In the genomic region with DNA sequence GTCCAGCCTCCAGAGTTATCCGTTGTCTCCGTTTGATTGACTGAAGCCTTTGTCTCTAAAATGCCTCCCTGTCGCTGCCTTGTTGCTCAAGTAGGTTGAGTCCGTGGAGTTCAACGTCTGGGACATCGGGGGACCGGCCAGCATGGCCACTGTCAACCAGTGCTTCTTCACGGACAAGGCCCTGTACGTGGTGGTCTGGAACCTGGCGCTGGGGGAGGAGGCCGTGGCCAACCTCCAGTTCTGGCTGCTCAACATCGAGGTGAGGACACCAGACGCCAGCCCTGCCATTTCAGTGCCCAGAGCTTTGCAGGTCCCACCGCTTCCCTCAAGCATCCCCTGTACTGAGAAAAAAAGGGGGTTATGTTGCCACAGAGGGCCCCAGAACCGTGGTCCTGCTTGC, we compare ENCODE assay signal across 17 cellular contexts.
DNase-seq lines count a peak whose midpoint lies in the region; TF ChIP-seq lines count a peak whose summit lies in the region.
"Had no signal": no experiment of that assay in that cellular context is flagged by ENCODE, and none has a peak within 500 bp of the region (broad histone marks: within the 10 kb centered on the region; RNA-seq: fewer than 3 reads in every experiment).

No MANE protein-coding gene starts in this region.

- H3K27ac Mint-ChIP-seq in activated CD4-positive, alpha-beta memory T cell treated with anti-CD3 and anti-CD28 coated beads, Interleukin-2, amount 10 ng/mL, durations not matched to agents 7 days and 5 days, result no peak overlapping the region
- no peak overlapping the region for H3K27ac Mint-ChIP-seq in activated CD4-positive, alpha-beta memory T cell treated with anti-CD3 and anti-CD28 coated beads for 36 hours
- H3K27ac Mint-ChIP-seq: activated T-cell treated with anti-CD3 and anti-CD28 coated beads, Interleukin-2, amount 50 U/mL, for 72 hours; dendritic cell treated with granulocyte-macrophage colony-stimulating factor and Interleukin-4, amounts not matched to agents 40 ng/mL and 50 ng/mL, for 4 days; T-helper 1 cell treated with Interleukin-12 subunit alpha and Interleukin-12 subunit beta and Interleukin-4 antibody, amounts not matched to agents 30 μg/mL and 1 μg/mL, for 36 hours had no signal

- DNase-seq in activated CD4-positive, alpha-beta memory T cell treated with anti-CD3 and anti-CD28 coated beads, Interleukin-2, amount 10 ng/mL, durations not matched to agents 7 days and 5 days, result peak; percentile 8
- DNase-seq in activated CD4-positive, alpha-beta memory T cell treated with anti-CD3 and anti-CD28 coated beads for 36 hours, result no peak
- DNase-seq in left ventricle myocardium inferior (no peak), transverse colon (peak; percentile 5), GOT3 (lab: John Stamatoyannopoulos, UW) (no peak), NK-92 (lab: John Stamatoyannopoulos, UW; ENCODE audit: unreplicated experiment) (no peak)
- no peak for DNase-seq in activated CD4-positive, CD25-positive, alpha-beta regulatory T cell treated with anti-CD3 and anti-CD28 coated beads, Interleukin-2, amount 50 U/mL, for 72 hours
- DNase-seq: 8988T; activated T-cell treated with anti-CD3 and anti-CD28 coated beads, Interleukin-2, amount 50 U/mL, for 72 hours; CD4-positive, alpha-beta memory T cell; MM.1S; RPMI8226; trophoblast cell had no signal

- TF ChIP-seq CTCF in left ventricle myocardium inferior (IDR thresholded peaks at IDR 0.05; ENCODE audit: borderline replicate concordance) (no peak), transverse colon (IDR thresholded peaks at IDR 0.05) (no peak)

- no peaks in the 10 kb centered on the region for H3K4me1 Mint-ChIP-seq in activated CD4-positive, alpha-beta memory T cell treated with anti-CD3 and anti-CD28 coated beads, Interleukin-2, amount 10 ng/mL, durations not matched to agents 7 days and 5 days
- H3K4me1 Mint-ChIP-seq in activated CD4-positive, alpha-beta memory T cell treated with anti-CD3 and anti-CD28 coated beads for 36 hours (ENCODE audit: low read depth), result no peaks in the 10 kb centered on the region
- H3K4me1 Mint-ChIP-seq: CD4-positive, alpha-beta memory T cell had no signal

- CTCF ChIA-PET in activated CD4-positive, alpha-beta memory T cell treated with anti-CD3 and anti-CD28 coated beads, Interleukin-2, amount 10 ng/mL, durations not matched to agents 7 days and 5 days (lab: Charles Lee), result no interaction called here
- CTCF ChIA-PET in activated CD4-positive, alpha-beta memory T cell treated with anti-CD3 and anti-CD28 coated beads for 36 hours (lab: Charles Lee), result no interaction called here

- H3K27me3 ChIP-seq in left ventricle myocardium inferior (ENCODE audit: low read depth), result no peaks in the 10 kb centered on the region
- H3K27me3 ChIP-seq in neuron (ENCODE audit: insufficient read depth, low read length), result no peaks in the 10 kb centered on the region
- H3K27me3 ChIP-seq in transverse colon, result no peaks in the 10 kb centered on the region

- peaks cover 37% of the 10 kb centered on the region for H3K4me1 ChIP-seq in left ventricle myocardium inferior
- H3K4me1 ChIP-seq in neuron (ENCODE audit: insufficient read depth, low read length), result peaks cover 20% of the 10 kb centered on the region
- no peaks in the 10 kb centered on the region for H3K4me1 ChIP-seq in transverse colon
- H3K4me1 ChIP-seq: parathyroid adenoma had no signal

- H2AFZ ChIP-seq in neuron (ENCODE audit: low read depth, low read length), result peak overlapping the region; percentile 23
- H2AFZ ChIP-seq: parathyroid adenoma had no signal

- H3K27me3 Mint-ChIP-seq in activated CD4-positive, alpha-beta memory T cell treated with anti-CD3 and anti-CD28 coated beads, Interleukin-2, amount 10 ng/mL, durations not matched to agents 7 days and 5 days, result peaks cover 9% of the 10 kb centered on the region
- H3K27me3 Mint-ChIP-seq in activated CD4-positive, alpha-beta memory T cell treated with anti-CD3 and anti-CD28 coated beads for 36 hours, result peaks cover 4% of the 10 kb centered on the region

- H3K27ac ChIP-seq in left ventricle myocardium inferior (replicated peaks) (peak overlapping the region; percentile 79), transverse colon (peak overlapping the region; percentile 51 to 74 (median 70))
- H3K27ac ChIP-seq: parathyroid adenoma had no signal

- 95 to 100% methylated on average over 3 to 15 of the region's 15 CpGs for WGBS in transverse colon (ENCODE audit: low coverage in 1 of 2), 2 donors

- H3K9me3 ChIP-seq in left ventricle myocardium inferior (replicated peaks) (no peaks in the 10 kb centered on the region), neuron (ENCODE audit: low read length) (no peaks in the 10 kb centered on the region), transverse colon (no peaks in the 10 kb centered on the region)

- POLR2A ChIA-PET in activated CD4-positive, alpha-beta memory T cell treated with anti-CD3 and anti-CD28 coated beads, Interleukin-2, amount 10 ng/mL, durations not matched to agents 7 days and 5 days (lab: Charles Lee), result no interaction called here
- POLR2A ChIA-PET in activated CD4-positive, alpha-beta memory T cell treated with anti-CD3 and anti-CD28 coated beads for 36 hours (lab: Charles Lee), result no interaction called here

- no peaks in the 10 kb centered on the region for H3K9me3 Mint-ChIP-seq in activated CD4-positive, alpha-beta memory T cell treated with anti-CD3 and anti-CD28 coated beads, Interleukin-2, amount 10 ng/mL, durations not matched to agents 7 days and 5 days
- no peaks in the 10 kb centered on the region for H3K9me3 Mint-ChIP-seq in activated CD4-positive, alpha-beta memory T cell treated with anti-CD3 and anti-CD28 coated beads for 36 hours
- H3K9me3 Mint-ChIP-seq: activated T-cell treated with anti-CD3 and anti-CD28 coated beads, Interleukin-2, amount 50 U/mL, for 72 hours; CD4-positive, alpha-beta memory T cell; dendritic cell treated with granulocyte-macrophage colony-stimulating factor and Interleukin-4, amounts not matched to agents 40 ng/mL and 50 ng/mL, for 4 days; T-helper 1 cell treated with Interleukin-12 subunit alpha and Interleukin-12 subunit beta and Interleukin-4 antibody, amounts not matched to agents 30 μg/mL and 1 μg/mL, for 36 hours had no signal

- intact Hi-C loops in activated CD4-positive, alpha-beta memory T cell treated with anti-CD3 and anti-CD28 coated beads for 36 hours (cut with micrococcal nuclease), result no loop called here
- intact Hi-C loops in left ventricle myocardium inferior (cut with micrococcal nuclease) (no loop called here), transverse colon (cut with DNase I; ENCODE audit: low total_unique reads) (no loop called here)

- H3K4me3 Mint-ChIP-seq in activated CD4-positive, alpha-beta memory T cell treated with anti-CD3 and anti-CD28 coated beads, Interleukin-2, amount 10 ng/mL, durations not matched to agents 7 days and 5 days, result no peak overlapping the region
- no peak overlapping the region for H3K4me3 Mint-ChIP-seq in activated CD4-positive, alpha-beta memory T cell treated with anti-CD3 and anti-CD28 coated beads for 36 hours
- H3K4me3 Mint-ChIP-seq: activated T-cell treated with anti-CD3 and anti-CD28 coated beads, Interleukin-2, amount 50 U/mL, for 72 hours; CD4-positive, alpha-beta memory T cell; dendritic cell treated with granulocyte-macrophage colony-stimulating factor and Interleukin-4, amounts not matched to agents 40 ng/mL and 50 ng/mL, for 4 days; T-helper 1 cell treated with Interleukin-12 subunit alpha and Interleukin-12 subunit beta and Interleukin-4 antibody, amounts not matched to agents 30 μg/mL and 1 μg/mL, for 36 hours had no signal

- no peak for TF ChIP-seq EP300 in transverse colon (IDR thresholded peaks at IDR 0.05; ENCODE audit: low read depth)

- H3K36me3 ChIP-seq in left ventricle myocardium inferior (peaks cover 2% of the 10 kb centered on the region), neuron (ENCODE audit: insufficient read depth, low read length) (no peaks in the 10 kb centered on the region), transverse colon (peaks cover 0 to 8% (median 3%) of the 10 kb centered on the region in 4 donors)

- in situ Hi-C loops in transverse colon (cut with MboI; ENCODE audit: low pct_ligation_motif_present in 1 of 4, low pct_unique_long_range_greater_than_20kb in 1 of 4, low sequenced_read_pairs in 3 of 4), result loop anchor here in 1 of 4 donors (25.0 kb wide), 1 partner anchor 112 kb away; the partner anchor contains the start of gene LRRK1

- TF ChIP-seq POLR2A in transverse colon (IDR thresholded peaks at IDR 0.05), result no peak

- H3K36me3 Mint-ChIP-seq in activated CD4-positive, alpha-beta memory T cell treated with anti-CD3 and anti-CD28 coated beads, Interleukin-2, amount 10 ng/mL, durations not matched to agents 7 days and 5 days (ENCODE audit: low read depth), result no peaks in the 10 kb centered on the region
- H3K36me3 Mint-ChIP-seq in activated CD4-positive, alpha-beta memory T cell treated with anti-CD3 and anti-CD28 coated beads for 36 hours, result no peaks in the 10 kb centered on the region
- H3K36me3 Mint-ChIP-seq: CD4-positive, alpha-beta memory T cell had no signal

- H3K4me3 ChIP-seq in left ventricle myocardium inferior (no peak overlapping the region), neuron (ENCODE audit: low read length) (no peak overlapping the region), transverse colon (no peak overlapping the region)

Comparison
In these comparisons a context has a peak if more than half of its experiments do, and no peak if none do; other contexts are left out.
1. DNase-seq: peak in activated CD4-positive, alpha-beta memory T cell treated with anti-CD3 and anti-CD28 coated beads, Interleukin-2, amount 10 ng/mL, durations not matched to agents 7 days and 5 days (single experiment) and transverse colon (single experiment); none in activated CD4-positive, alpha-beta memory T cell treated with anti-CD3 and anti-CD28 coated beads for 36 hours (single experiment), left ventricle myocardium inferior (single experiment), GOT3 (single experiment), NK-92 (single experiment) and activated CD4-positive, CD25-positive, alpha-beta regulatory T cell treated with anti-CD3 and anti-CD28 coated beads, Interleukin-2, amount 50 U/mL, for 72 hours (single experiment).